13 cellular contexts compared by ENCODE assay signal in the genomic region with DNA sequence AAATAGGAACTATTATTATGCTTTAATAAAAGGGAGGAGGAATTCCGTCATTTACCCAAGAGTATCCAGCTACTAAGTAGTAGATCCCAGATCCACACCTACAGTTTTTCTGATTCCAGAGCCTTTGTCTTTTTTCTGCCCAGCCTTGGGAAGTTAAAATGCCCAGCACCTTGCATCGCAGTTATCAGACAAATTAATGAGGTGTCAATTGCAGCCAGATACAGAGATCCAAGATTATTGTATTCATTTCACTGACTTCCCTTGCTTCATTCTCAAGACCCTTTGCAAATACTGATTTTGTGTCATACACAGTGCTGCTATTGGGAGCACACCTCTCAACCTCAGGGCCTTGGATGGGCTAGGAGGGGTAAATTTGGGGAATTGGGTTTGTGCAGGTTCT. TPM values are rescaled to one million over a fixed set of nuclear protein-coding genes. Genes with fewer than 3 reads are reported as not detected.
DNase-seq lines count a peak whose midpoint lies in the region; ATAC-seq, FAIRE-seq and TF ChIP-seq lines count a peak whose summit lies in the region.
"Had no signal": no experiment of that assay in that cellular context is flagged by ENCODE, and none has a peak within 500 bp of the region (broad histone marks: within the 10 kb centered on the region; RNA-seq: fewer than 3 reads in every experiment).

No MANE protein-coding gene starts in this region.

- DNase-seq in A549 (ENCODE audit: low read depth in 1 of 2, low spot score in 1 of 2) (no peak), GM23338 (ENCODE audit: low spot score) (no peak), breast epithelium (ENCODE audit: low spot score in 2 of 2) (no peak), SW 1271 (lab: John Stamatoyannopoulos, UW) (no peak), prostate gland (ENCODE audit: low spot score) (no peak)
- DNase-seq: KG1, NCI-H2107 had no signal

- peaks cover 6% of the 10 kb centered on the region; the same call in 2 of the 3 replicates for H3K4me1 Mint-ChIP-seq in GM23338

- H3K4me3 ChIP-seq in A549 = no peak overlapping the region; the same call in 2 of the 3 replicates
- peak overlapping the region; percentile 72 for H3K4me3 ChIP-seq in GM23338
- H3K4me3 ChIP-seq in breast epithelium = peak overlapping the region; percentile 66 to 72 (median 70)
- H3K4me3 ChIP-seq in mucosa of stomach (ENCODE audit: low read length) = no peak overlapping the region
- H3K4me3 ChIP-seq in prostate gland = no peak overlapping the region
- H3K4me3 ChIP-seq: HAP-1 had no signal

- no peak for TF ChIP-seq POLR2A in A549 (IDR thresholded peaks at IDR 0.05; ENCODE audit: low read length)
- TF ChIP-seq POLR2A in breast epithelium (IDR thresholded peaks at IDR 0.05) = no peak
- TF ChIP-seq POLR2A in prostate gland (IDR thresholded peaks at IDR 0.05) = no peak

- H3F3A ChIP-seq in GM23338 (replicated peaks; ENCODE audit: low read depth) = no peaks in the 10 kb centered on the region

- no peaks in the 10 kb centered on the region for H3K9me3 Mint-ChIP-seq in GM23338

- H3K27ac Mint-ChIP-seq in GM23338 = no peak overlapping the region

- no peak for TF ChIP-seq RAD21 in A549 (conservative IDR thresholded peaks at IDR 0.05 in 1 of 2, IDR thresholded peaks at IDR 0.05 in 1 of 2)

- H2AFZ ChIP-seq in GM23338 = no peak overlapping the region

- ATAC-seq in A549 (no peak), GM23338 (no peak), HG03108 (IDR thresholded peaks at IDR 0.05; ENCODE audit: unreplicated experiment) (no peak), GM19467 (IDR thresholded peaks at IDR 0.05; ENCODE audit: unreplicated experiment) (no peak)

- no peaks in the 10 kb centered on the region for H3K9me3 ChIP-seq in A549
- no peaks in the 10 kb centered on the region for H3K9me3 ChIP-seq in breast epithelium
- no peaks in the 10 kb centered on the region for H3K9me3 ChIP-seq in mucosa of stomach (ENCODE audit: control insufficient read depth, low read length)
- no peaks in the 10 kb centered on the region for H3K9me3 ChIP-seq in prostate gland
- H3K9me3 ChIP-seq: HAP-1 had no signal

- no peaks in the 10 kb centered on the region for H3K9me2 ChIP-seq in GM23338 (ENCODE audit: insufficient read depth)

- CTCF ChIA-PET in A549 (lab: Yijun Ruan, JAX) = interaction anchor here (0.9 to 1.5 kb wide), 13 partner anchors 13 to 507 kb away, joined by 3 to 11 read pairs (median 5); no protein-coding TSS in a partner anchor

- H3K4me2 ChIP-seq in A549 = peak overlapping the region; percentile 86
- no peak overlapping the region for H3K4me2 ChIP-seq in GM23338

- peak overlapping the region; percentile 88 for H3K9ac ChIP-seq in mucosa of stomach (ENCODE audit: low read length)

- H3K27me3 Mint-ChIP-seq in GM23338 (ENCODE audit: insufficient read depth, low read depth, poor library complexity) = peaks cover 12% of the 10 kb centered on the region

- no peak for TF ChIP-seq CTCF in A549 (IDR thresholded peaks at IDR 0.05)
- no peak for TF ChIP-seq CTCF in GM23338 (conservative IDR thresholded peaks at IDR 0.05; ENCODE audit: low read depth in 2 of 2)
- no peak for TF ChIP-seq CTCF in breast epithelium (IDR thresholded peaks at IDR 0.05)
- TF ChIP-seq CTCF in prostate gland (IDR thresholded peaks at IDR 0.05) = no peak

- no peaks in the 10 kb centered on the region for H3K79me2 ChIP-seq in GM23338 (replicated peaks; ENCODE audit: insufficient read depth)

- FAIRE-seq in A549 (lab: Jason Lieb, UNC) = no peak
- FAIRE-seq: RCC 7860 had no signal

- TF ChIP-seq EP300 in A549 (IDR thresholded peaks at IDR 0.05) = no peak

- H3K4me3 Mint-ChIP-seq in GM23338 = no peak overlapping the region

- no peaks in the 10 kb centered on the region for H4K20me1 ChIP-seq in GM23338 (replicated peaks; ENCODE audit: insufficient read depth)

- no peaks in the 10 kb centered on the region for H3K4me1 ChIP-seq in A549
- H3K4me1 ChIP-seq in GM23338 (ENCODE audit: insufficient read depth) = no peaks in the 10 kb centered on the region; the same call in 1 of the 2 replicates
- no peaks in the 10 kb centered on the region for H3K4me1 ChIP-seq in breast epithelium
- H3K4me1 ChIP-seq in mucosa of stomach (ENCODE audit: control insufficient read depth, insufficient read depth, low read length) = no peaks in the 10 kb centered on the region
- H3K4me1 ChIP-seq in prostate gland (replicated peaks) = no peaks in the 10 kb centered on the region
- H3K4me1 ChIP-seq: HAP-1 had no signal

- POLR2A ChIA-PET in A549 (lab: Yijun Ruan, JAX) = interaction anchor here (0.7 kb wide), 2 partner anchors 175 to 607 kb away, joined by 5 to 7 read pairs; no protein-coding TSS in a partner anchor

- H3K36me3 ChIP-seq in GM23338 (ENCODE audit: insufficient read depth) (no peaks in the 10 kb centered on the region), breast epithelium (no peaks in the 10 kb centered on the region), mucosa of stomach (ENCODE audit: control insufficient read depth, insufficient read depth, low read length) (no peaks in the 10 kb centered on the region), prostate gland (no peaks in the 10 kb centered on the region)
- H3K36me3 ChIP-seq: HAP-1 had no signal

- H3K27me3 ChIP-seq in GM23338 (ENCODE audit: insufficient read depth) (peaks cover 20% of the 10 kb centered on the region), breast epithelium (no peaks in the 10 kb centered on the region), mucosa of stomach (ENCODE audit: control insufficient read depth, insufficient read depth, low read length) (no peaks in the 10 kb centered on the region), prostate gland (replicated peaks; ENCODE audit: insufficient read depth) (no peaks in the 10 kb centered on the region)

- intact Hi-C loops in breast epithelium (cut with DNase I; ENCODE audit: low total_unique reads) (no loop called here), prostate gland (cut with DNase I) (loop anchor here (10.0 kb wide), 1 partner anchor 332 kb away; no protein-coding TSS in a partner anchor)

- no peaks in the 10 kb centered on the region for H3K36me3 Mint-ChIP-seq in GM23338 (ENCODE audit: low read depth)

- H3K27ac ChIP-seq in A549 (no peak overlapping the region), GM23338 (ENCODE audit: low read depth) (no peak overlapping the region), breast epithelium (peak overlapping the region in 1 of 2 donors; percentile 16), prostate gland (no peak overlapping the region)

- WGBS in A549 (ENCODE audit: missing lambda C conversion rate) = 85% methylated on average over 2 of the region's 2 CpGs
- 90% methylated on average over 2 of the region's 2 CpGs for WGBS in prostate gland

TF ChIP-seq in A549, 52 proteins besides CTCF, POLR2A, EP300 and RAD21:
- no peak for TF ChIP-seq SREBF2 (IDR thresholded peaks at IDR 0.05)
- no peak for TF ChIP-seq RCOR1 (IDR thresholded peaks at IDR 0.05; ENCODE audit: low read depth, low read length)

TF ChIP-seq in GM23338, 12 proteins besides CTCF, POLR2A, EP300 and RAD21 (continues in another document):
- TF ChIP-seq ETS1 (IDR thresholded peaks at IDR 0.05) (no peak), EZH2phosphoT487 (IDR thresholded peaks at IDR 0.05; ENCODE audit: unreplicated experiment) (no peak), JUNB (IDR thresholded peaks at IDR 0.05; ENCODE audit: unreplicated experiment) (no peak), EZH2 (IDR thresholded peaks at IDR 0.05; ENCODE audit: low read depth, unreplicated experiment) (no peak), ZNF114 (CRISPR knock-in tag; IDR thresholded peaks at IDR 0.05) (no peak)

RNA-seq across cellular contexts. Expression of gene IL18R1, which starts 1.1 kb away (rescaled TPM):
- 2.6 and 3.5 TPM in 2 replicates for polyA plus RNA-seq in A549 (2011; rRNA removed)
- polyA plus RNA-seq in A549 (2012; cell fraction: cytosol; rRNA removed) = 0.44 and 0.66 TPM in 2 replicates
- polyA plus RNA-seq in A549 (2012; cell fraction: nucleus; rRNA removed) = 0.53 and 1.5 TPM in 2 replicates
- polyA plus RNA-seq in A549 (2017; fragmentation: RNase III; extraction: RNeasy Plus Mini Kit Qiagen cat#74134 plus additional on column Dnase treatment) = 0.73 to 0.99 TPM (median 0.87 TPM) in 3 replicates
- polyA minus RNA-seq in A549 (2011; rRNA and poly(A)+ RNA removed) = 1.4 and 2.4 TPM in 2 replicates
- 0.17 and 0.89 TPM in 2 replicates for total RNA-seq in GM23338 (2014; rRNA removed; shearing (Covaris generic))
- 0.39 TPM in 1 of 2 replicates, not detected in the other for polyA plus RNA-seq in GM23338 (2016; fragmentation: Nextera tagmentation; extraction: Ambion mirVana)
- total RNA-seq in breast epithelium = 1 to 10 TPM; 7.0 to 7.7 (median 7.2) TPM
- total RNA-seq in prostate gland = 1 to 10 TPM in 1 of 2 donors, under 1 TPM in 1; 0.91 to 1.5 TPM

RNA-seq across cellular contexts. Expression of gene IL1RL1, which starts 45.4 kb away (rescaled TPM):
- polyA plus RNA-seq in A549 (2011; rRNA removed) = 0.77 and 0.84 TPM in 2 replicates
- polyA plus RNA-seq in A549 (2012; cell fraction: cytosol; rRNA removed) = 0.03 and 0.04 TPM in 2 replicates
- 0.18 and 0.21 TPM in 2 replicates for polyA plus RNA-seq in A549 (2012; cell fraction: nucleus; rRNA removed)
- 0.03 to 0.04 TPM (median 0.03 TPM) in 3 replicates for polyA plus RNA-seq in A549 (2017; fragmentation: RNase III; extraction: RNeasy Plus Mini Kit Qiagen cat#74134 plus additional on column Dnase treatment)
- polyA minus RNA-seq in A549 (2011; rRNA and poly(A)+ RNA removed) = 0.70 and 0.92 TPM in 2 replicates
- not detected in 2 replicates for total RNA-seq in GM23338 (2014; rRNA removed; shearing (Covaris generic))
- not detected in 2 replicates for polyA plus RNA-seq in GM23338 (2016; fragmentation: Nextera tagmentation; extraction: Ambion mirVana)
- 10 to 100 TPM in 2 of 3 donors, 1 to 10 TPM in 1; 6.3 to 27.8 (median 12.1) TPM for total RNA-seq in breast epithelium
- 1 to 10 TPM; 1.3 to 3.4 TPM for total RNA-seq in prostate gland
- polyA plus RNA-seq: neural cell had no signal

Comparison
In these comparisons a context has a peak if more than half of its experiments do, and no peak if none do; other contexts are left out.
1. H3K4me3 ChIP-seq: peak in GM23338 (single experiment) and breast epithelium (3 of 3); none in A549 (single experiment), mucosa of stomach (single experiment) and prostate gland (0 of 2).